10 cellular contexts compared by ENCODE assay signal in the genomic region with DNA sequence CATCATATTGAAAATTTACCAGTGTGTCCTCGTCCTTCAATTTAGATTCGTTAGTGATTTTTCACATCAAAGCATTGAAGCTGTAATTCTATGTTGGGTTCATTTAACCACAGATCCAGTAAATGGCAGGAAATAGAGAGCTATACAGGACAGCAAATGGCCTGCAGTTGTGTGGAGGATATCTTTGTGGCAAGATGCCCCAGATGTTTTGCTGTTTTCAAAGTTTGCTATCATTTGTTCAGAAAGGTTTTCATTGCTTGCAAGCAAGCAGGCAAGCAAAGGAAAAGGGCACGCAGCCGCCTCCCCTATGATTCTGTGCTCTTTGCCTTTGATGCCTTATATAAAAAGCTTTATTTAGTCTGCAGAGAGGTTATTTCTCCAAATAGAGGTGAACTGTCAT.
A peak's percentile ranks its signal among the peaks of the same experiment; 100 is the strongest.
DNase-seq lines count a peak whose midpoint lies in the region; ATAC-seq lines count a peak whose summit lies in the region.
"Had no signal": no experiment of that assay in that cellular context is flagged by ENCODE, and none has a peak within 500 bp of the region (broad histone marks: within the 10 kb centered on the region; RNA-seq: fewer than 3 reads in every experiment).

No MANE protein-coding gene starts in this region.

- H3K4me1 Mint-ChIP-seq in activated CD8-positive, alpha-beta memory T cell treated with anti-CD3 and anti-CD28 coated beads, Interleukin-2, amount 10 ng/mL, durations not matched to agents 7 days and 5 days = peaks cover 77% of the 10 kb centered on the region
- H3K4me1 Mint-ChIP-seq in activated CD8-positive, alpha-beta T cell treated with anti-CD3 and anti-CD28 coated beads, Interleukin-2, amount 10 ng/mL, durations not matched to agents 7 days and 5 days (ENCODE audit: low read depth) = peaks cover 79% of the 10 kb centered on the region

- CTCF ChIA-PET in activated CD8-positive, alpha-beta memory T cell treated with anti-CD3 and anti-CD28 coated beads, Interleukin-2, amount 10 ng/mL, durations not matched to agents 7 days and 5 days (lab: Charles Lee) = interaction anchor here (1.0 kb wide), 2 partner anchors 8 to 66 kb away, joined by 3 to 4 read pairs; a partner anchor contains a TSS
- CTCF ChIA-PET in activated CD8-positive, alpha-beta T cell treated with anti-CD3 and anti-CD28 coated beads, Interleukin-2, amount 10 ng/mL, durations not matched to agents 7 days and 5 days (lab: Charles Lee) = interaction anchor here (0.9 to 1.4 kb wide), 3 partner anchors 13 to 130 kb away, joined by 3 to 4 read pairs (median 3); no protein-coding TSS in a partner anchor

- H3K27ac ChIP-seq in right cardiac atrium (ENCODE audit: low read length) = peak overlapping the region; percentile 61
- H3K27ac ChIP-seq in thymus (ENCODE audit: low read depth) = peak overlapping the region; percentile 89

- no peaks in the 10 kb centered on the region for H3K27me3 ChIP-seq in right cardiac atrium (ENCODE audit: control insufficient read depth, insufficient read depth)
- no peaks in the 10 kb centered on the region for H3K27me3 ChIP-seq in thymus (ENCODE audit: control insufficient read depth, insufficient read depth)

- H3K9me3 Mint-ChIP-seq in activated CD8-positive, alpha-beta memory T cell treated with anti-CD3 and anti-CD28 coated beads, Interleukin-2, amount 10 ng/mL, durations not matched to agents 7 days and 5 days (ENCODE audit: low read depth) = no peaks in the 10 kb centered on the region
- no peaks in the 10 kb centered on the region for H3K9me3 Mint-ChIP-seq in activated CD8-positive, alpha-beta T cell treated with anti-CD3 and anti-CD28 coated beads, Interleukin-2, amount 10 ng/mL, durations not matched to agents 7 days and 5 days (ENCODE audit: insufficient read depth)

- no peaks in the 10 kb centered on the region for H3K36me3 ChIP-seq in thymus (ENCODE audit: control insufficient read depth, insufficient read depth)

- POLR2A ChIA-PET in activated CD8-positive, alpha-beta T cell treated with anti-CD3 and anti-CD28 coated beads, Interleukin-2, amount 10 ng/mL, durations not matched to agents 7 days and 5 days (lab: Charles Lee) = interaction anchor here (0.9 to 1.3 kb wide), 4 partner anchors 10 to 65 kb away, joined by 3 to 6 read pairs (median 4); no protein-coding TSS in a partner anchor

- intact Hi-C loops in right cardiac atrium (cut with DNase I) = loop anchor here in 1 of 4 donors (10.0 kb wide), 1 partner anchor 67 kb away; a partner anchor contains a TSS
- intact Hi-C loops in posterior cingulate gyrus (cut with DNase I) = no loop called here

- H3K36me3 Mint-ChIP-seq in activated CD8-positive, alpha-beta memory T cell treated with anti-CD3 and anti-CD28 coated beads, Interleukin-2, amount 10 ng/mL, durations not matched to agents 7 days and 5 days = peaks cover 24% of the 10 kb centered on the region
- H3K36me3 Mint-ChIP-seq in activated CD8-positive, alpha-beta T cell treated with anti-CD3 and anti-CD28 coated beads, Interleukin-2, amount 10 ng/mL, durations not matched to agents 7 days and 5 days (ENCODE audit: low read depth) = peaks cover 49% of the 10 kb centered on the region

- 60% methylated on average over 4 of the region's 4 CpGs for WGBS in right cardiac atrium
- WGBS in thymus = 12% methylated on average over 4 of the region's 4 CpGs

- H3K27ac Mint-ChIP-seq in activated CD8-positive, alpha-beta memory T cell treated with anti-CD3 and anti-CD28 coated beads, Interleukin-2, amount 10 ng/mL, durations not matched to agents 7 days and 5 days = peak overlapping the region; percentile 97
- H3K27ac Mint-ChIP-seq in activated CD8-positive, alpha-beta T cell treated with anti-CD3 and anti-CD28 coated beads, Interleukin-2, amount 10 ng/mL, durations not matched to agents 7 days and 5 days = peak overlapping the region; percentile 91

- no peaks in the 10 kb centered on the region for H3K27me3 Mint-ChIP-seq in activated CD8-positive, alpha-beta memory T cell treated with anti-CD3 and anti-CD28 coated beads, Interleukin-2, amount 10 ng/mL, durations not matched to agents 7 days and 5 days
- H3K27me3 Mint-ChIP-seq in activated CD8-positive, alpha-beta T cell treated with anti-CD3 and anti-CD28 coated beads, Interleukin-2, amount 10 ng/mL, durations not matched to agents 7 days and 5 days (ENCODE audit: low read depth) = no peaks in the 10 kb centered on the region

- peak; percentile 9 for ATAC-seq in activated CD8-positive, alpha-beta memory T cell treated with anti-CD3 and anti-CD28 coated beads, Interleukin-2, amount 10 ng/mL, durations not matched to agents 7 days and 5 days
- ATAC-seq in activated CD8-positive, alpha-beta T cell treated with anti-CD3 and anti-CD28 coated beads, Interleukin-2, amount 10 ng/mL, durations not matched to agents 7 days and 5 days = peak; percentile 33
- no peak for ATAC-seq in right cardiac atrium
- ATAC-seq in GM21786 (IDR thresholded peaks at IDR 0.05; ENCODE audit: unreplicated experiment) = no peak

- no peak for DNase-seq in activated CD8-positive, alpha-beta memory T cell treated with anti-CD3 and anti-CD28 coated beads, Interleukin-2, amount 10 ng/mL, durations not matched to agents 7 days and 5 days
- DNase-seq in activated CD8-positive, alpha-beta memory T cell treated with anti-CD3 and anti-CD28 coated beads, Interleukin-2, amount 50 U/mL, for 48 hours = no peak
- DNase-seq in activated CD8-positive, alpha-beta T cell treated with anti-CD3 and anti-CD28 coated beads, Interleukin-2, amount 10 ng/mL, durations not matched to agents 7 days and 5 days = peak; percentile 36
- no peak for DNase-seq in right cardiac atrium
- no peak for DNase-seq in posterior cingulate gyrus
- DNase-seq in occipital lobe (lab: John Stamatoyannopoulos, UW) = no peak
- DNase-seq: islet precursor cell, NCI-H1694 had no signal

- peak overlapping the region; percentile 72 for H3K4me3 Mint-ChIP-seq in activated CD8-positive, alpha-beta memory T cell treated with anti-CD3 and anti-CD28 coated beads, Interleukin-2, amount 10 ng/mL, durations not matched to agents 7 days and 5 days
- peak overlapping the region; percentile 81 for H3K4me3 Mint-ChIP-seq in activated CD8-positive, alpha-beta T cell treated with anti-CD3 and anti-CD28 coated beads, Interleukin-2, amount 10 ng/mL, durations not matched to agents 7 days and 5 days

- H3K4me1 ChIP-seq in right cardiac atrium (ENCODE audit: control insufficient read depth, insufficient read depth, low read length) (peaks cover 17% of the 10 kb centered on the region), thymus (ENCODE audit: control insufficient read depth, insufficient read depth, low read length) (peaks cover 30% of the 10 kb centered on the region)

- no peaks in the 10 kb centered on the region for H3K9me3 ChIP-seq in right cardiac atrium (ENCODE audit: control insufficient read depth, low read length)
- no peaks in the 10 kb centered on the region for H3K9me3 ChIP-seq in thymus (ENCODE audit: control insufficient read depth)

- peak overlapping the region; percentile 9 for H3K4me3 ChIP-seq in right cardiac atrium (ENCODE audit: low read length)
- H3K4me3 ChIP-seq in thymus (ENCODE audit: low read length) = peak overlapping the region; percentile 33

Comparison
In these comparisons a context has a peak if more than half of its experiments do, and no peak if none do; other contexts are left out.
1. ATAC-seq: peak in activated CD8-positive, alpha-beta memory T cell treated with anti-CD3 and anti-CD28 coated beads, Interleukin-2, amount 10 ng/mL, durations not matched to agents 7 days and 5 days (single experiment) and activated CD8-positive, alpha-beta T cell treated with anti-CD3 and anti-CD28 coated beads, Interleukin-2, amount 10 ng/mL, durations not matched to agents 7 days and 5 days (single experiment); none in right cardiac atrium (0 of 2) and GM21786 (single experiment).